ENCODE assay signal across 8 cellular contexts in genomic region chr1:172638885-172639831, GRCh38. TPM values are rescaled to one million over a fixed set of nuclear protein-coding genes. Genes with fewer than 3 reads are reported as not detected.
DNase-seq lines count a peak whose midpoint lies in the region; ATAC-seq and TF ChIP-seq lines count a peak whose summit lies in the region.

No MANE protein-coding gene starts in this region.

- H3K9me3 ChIP-seq in OCI-LY1 (ENCODE audit: low read length) (no peaks in the 10 kb centered on the region), uterus (no peaks in the 10 kb centered on the region)

- no peak overlapping the region for H2AFZ ChIP-seq in OCI-LY1 (ENCODE audit: low read length)

- no peaks in the 10 kb centered on the region for H3F3A ChIP-seq in OCI-LY1 (ENCODE audit: insufficient read depth, low read length)

- no peaks in the 10 kb centered on the region for H3K9me2 ChIP-seq in OCI-LY1 (ENCODE audit: low read depth, low read length)

- DNase-seq in AG09309 (ENCODE audit: low read depth) (peak; percentile 64), activated T-helper 1 cell treated with Interleukin-2 at 50 U/mL for 16 hours (ENCODE audit: low read depth) (peak; percentile 11), left colon (no peak), NCI-H1436 (lab: John Stamatoyannopoulos, UW) (no peak), uterus (no peak)
- peak; percentile 82 for DNase-seq in stimulated activated naive CD4-positive, alpha-beta T cell treated with Interleukin-2 at 50 U/mL for 16 hours (lab: John Stamatoyannopoulos, UW)

- no peak overlapping the region for H3K4me3 ChIP-seq in AG09309 (ENCODE audit: control insufficient read depth, low read depth, low read length)
- H3K4me3 ChIP-seq in OCI-LY1 (ENCODE audit: low read depth, low read length, poor library complexity, severe bottlenecking) = no peak overlapping the region
- H3K4me3 ChIP-seq in uterus = no peak overlapping the region

- TF ChIP-seq CTCF in AG09309 (IDR thresholded peaks at IDR 0.05; ENCODE audit: control insufficient read depth, insufficient read depth, low read depth, low read length, missing control alignments) = no peak
- TF ChIP-seq CTCF in OCI-LY1 (IDR thresholded peaks at IDR 0.05; ENCODE audit: low read length) = no peak
- TF ChIP-seq CTCF in uterus (IDR thresholded peaks at IDR 0.05) = no peak

- no peaks in the 10 kb centered on the region for H3K79me2 ChIP-seq in OCI-LY1 (ENCODE audit: insufficient read depth, low read length)

- H3K4me2 ChIP-seq in OCI-LY1 (ENCODE audit: low read length) = peak overlapping the region; percentile 30; the same call in 1 of the 2 replicates

- H3K9ac ChIP-seq in OCI-LY1 (ENCODE audit: low read length) = no peak overlapping the region; the same call in 1 of the 2 replicates

- H4K20me1 ChIP-seq in OCI-LY1 (ENCODE audit: insufficient read depth, low read length) = no peaks in the 10 kb centered on the region

- TF ChIP-seq POLR2A in uterus (IDR thresholded peaks at IDR 0.05) = no peak

- H3K36me3 ChIP-seq in OCI-LY1 (ENCODE audit: insufficient read depth, low read length) (no peaks in the 10 kb centered on the region), uterus (no peaks in the 10 kb centered on the region)

- H3K27me3 ChIP-seq in OCI-LY1 (ENCODE audit: insufficient read depth, low read length) (no peaks in the 10 kb centered on the region), uterus (no peaks in the 10 kb centered on the region)

- intact Hi-C loops in left colon (cut with DNase I, micrococcal nuclease) (no loop called here), uterus (cut with DNase I; ENCODE audit: low total_unique reads) (no loop called here)

- H3K4me1 ChIP-seq in OCI-LY1 (ENCODE audit: insufficient read depth, low read length, severe bottlenecking) = peaks cover 13% of the 10 kb centered on the region
- no peaks in the 10 kb centered on the region for H3K4me1 ChIP-seq in uterus

- ATAC-seq in GM21529 (IDR thresholded peaks at IDR 0.05; ENCODE audit: unreplicated experiment) = peak; percentile 83
- peak; percentile 22 for ATAC-seq in left colon

- no peak overlapping the region for H3K27ac ChIP-seq in OCI-LY1 (ENCODE audit: low read depth, low read length, poor library complexity, severe bottlenecking)
- H3K27ac ChIP-seq in uterus = no peak overlapping the region

RNA-seq across cellular contexts. Expression of gene FASLG, which starts 19.7 kb away (rescaled TPM):
- under 1 TPM; 0.49 to 0.70 TPM for total RNA-seq in left colon
- total RNA-seq in uterus = under 1 TPM in 1 of 4 donors, not detected in 3; 0.28 TPM

Comparison
In these comparisons a context has a peak if more than half of its experiments do, and no peak if none do; other contexts are left out.
1. DNase-seq: peak in AG09309 (single experiment), activated T-helper 1 cell treated with Interleukin-2 at 50 U/mL for 16 hours (single experiment) and stimulated activated naive CD4-positive, alpha-beta T cell treated with Interleukin-2 at 50 U/mL for 16 hours (single experiment); none in left colon (0 of 2), NCI-H1436 (single experiment) and uterus (0 of 2).